ENCODE assay signal across 10 cellular contexts in the genomic region with DNA sequence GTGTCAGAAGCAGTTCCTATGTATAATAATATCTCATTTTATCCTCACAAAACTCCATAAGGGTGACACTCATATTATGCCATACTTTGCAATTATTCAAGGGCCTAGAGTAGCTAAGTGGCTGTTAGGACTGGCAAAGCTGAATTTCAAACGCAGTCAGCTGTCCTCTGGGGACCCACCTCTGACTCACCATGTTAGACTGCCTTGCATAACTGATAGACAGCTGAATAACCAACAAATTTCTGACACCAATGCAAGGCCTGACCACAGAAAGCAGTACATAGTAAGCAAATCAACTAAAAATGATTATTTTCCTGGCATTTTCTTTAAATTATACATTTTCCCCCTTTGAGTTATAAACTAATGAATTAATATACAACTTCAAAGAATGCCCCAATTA.
DNase-seq lines count a peak whose midpoint lies in the region; ATAC-seq, FAIRE-seq and TF ChIP-seq lines count a peak whose summit lies in the region.
"Had no signal": no experiment of that assay in that cellular context is flagged by ENCODE, and none has a peak within 500 bp of the region (broad histone marks: within the 10 kb centered on the region; RNA-seq: fewer than 3 reads in every experiment).

No MANE protein-coding gene starts in this region.

- H3K4me2 ChIP-seq in osteoblast (ENCODE audit: insufficient read depth, low read length) = no peak overlapping the region

- H3K36me3 ChIP-seq in osteoblast (ENCODE audit: insufficient read depth, low read length) = no peaks in the 10 kb centered on the region

- no peaks in the 10 kb centered on the region for H4K20me1 ChIP-seq in osteoblast (ENCODE audit: insufficient read depth, low read length)

- H3K9me3 ChIP-seq in osteoblast (ENCODE audit: low read depth, low read length) = no peaks in the 10 kb centered on the region

- FAIRE-seq in GM19239 (lab: Jason Lieb, UNC) = no peak

- no peak overlapping the region for H2AFZ ChIP-seq in osteoblast (ENCODE audit: low read length)

- H3K27me3 ChIP-seq in osteoblast (ENCODE audit: insufficient read depth, low read length) = no peaks in the 10 kb centered on the region

- H3K27ac ChIP-seq in osteoblast (ENCODE audit: low read depth, low read length) = no peak overlapping the region
- H3K27ac ChIP-seq: coronary artery had no signal

- TF ChIP-seq CTCF in cardiac fibroblast (IDR thresholded peaks at IDR 0.05; ENCODE audit: low read depth, low read length) (no peak), osteoblast (IDR thresholded peaks at IDR 0.05; ENCODE audit: extremely low read depth, low read depth, low read length) (no peak)

- DNase-seq in LHCN-M2 (ENCODE audit: low read depth) = peak; percentile 99
- peak; percentile 70 to 95 for DNase-seq in cardiac fibroblast (ENCODE audit: low read depth in 2 of 2)
- DNase-seq in osteoblast (ENCODE audit: insufficient read length, low spot score, missing footprints) = peak; percentile 44
- no peak for DNase-seq in DMS153 (lab: John Stamatoyannopoulos, UW)
- no peak for DNase-seq in GM19239 (ENCODE audit: insufficient read length, low spot score)
- no peak for DNase-seq in NCI-H82 (lab: John Stamatoyannopoulos, UW)
- DNase-seq: NCI-H345 had no signal

- H3K79me2 ChIP-seq in osteoblast (ENCODE audit: insufficient read depth, low read length) = no peaks in the 10 kb centered on the region

- ATAC-seq in GM18858 (IDR thresholded peaks at IDR 0.05; ENCODE audit: unreplicated experiment) = peak; percentile 61
- ATAC-seq in GM19328 (IDR thresholded peaks at IDR 0.05; ENCODE audit: unreplicated experiment) = no peak

- H3K4me1 ChIP-seq in osteoblast (ENCODE audit: insufficient read depth, low read length) = no peaks in the 10 kb centered on the region

- no peak overlapping the region for H3K4me3 ChIP-seq in cardiac fibroblast (replicated peaks in 1 of 2; ENCODE audit: low read depth in 2 of 2, low read length in 2 of 2)
- H3K4me3 ChIP-seq in osteoblast (ENCODE audit: insufficient read depth, low read length) = no peak overlapping the region
- H3K4me3 ChIP-seq: coronary artery had no signal

Comparison
In these comparisons a context has a peak if more than half of its experiments do, and no peak if none do; other contexts are left out.
1. DNase-seq: peak in LHCN-M2 (single experiment), cardiac fibroblast (2 of 2) and osteoblast (single experiment); none in DMS153 (single experiment), GM19239 (single experiment) and NCI-H82 (single experiment).